Comparison of ENCODE assay signal across 11 cellular contexts in the genomic region with DNA sequence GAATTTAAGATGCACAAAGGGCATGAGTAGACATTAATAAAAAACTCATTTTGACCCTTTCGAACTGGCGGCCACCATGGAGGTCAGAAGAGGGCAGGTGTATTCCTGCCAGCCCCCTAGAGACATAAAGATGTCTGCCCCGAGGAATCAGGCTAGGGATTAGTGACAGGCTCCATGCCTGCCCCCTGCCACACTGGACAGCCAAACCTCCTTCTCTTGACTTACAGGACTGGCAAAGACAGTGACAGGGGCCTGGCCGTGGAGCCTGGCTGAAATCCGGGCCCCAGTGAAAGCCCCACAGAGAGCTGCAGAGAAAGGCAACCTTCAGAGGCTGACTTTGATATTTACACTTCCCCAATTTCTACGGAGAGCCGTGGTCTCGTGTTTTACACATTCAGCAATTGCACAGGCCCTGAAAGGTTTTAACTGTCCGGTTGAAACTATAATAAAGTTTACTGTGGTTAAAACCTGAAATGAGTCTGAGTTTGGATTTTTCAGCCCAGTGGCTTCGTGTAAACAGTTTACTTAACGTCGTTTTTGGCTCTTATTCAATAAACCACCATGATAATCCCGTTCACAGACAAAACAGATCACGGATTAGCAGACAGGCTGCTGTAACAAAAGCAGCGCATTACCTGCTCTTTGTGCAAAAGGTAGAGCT.
DNase-seq lines count a peak whose midpoint lies in the region; ATAC-seq and TF ChIP-seq lines count a peak whose summit lies in the region.
"Had no signal": no experiment of that assay in that cellular context is flagged by ENCODE, and none has a peak within 500 bp of the region (broad histone marks: within the 10 kb centered on the region; RNA-seq: fewer than 3 reads in every experiment).

No MANE protein-coding gene starts in this region.

- peak overlapping the region; percentile 37 for H3K27ac Mint-ChIP-seq in mesothelial cell of epicardium
- no peak overlapping the region for H3K27ac Mint-ChIP-seq in stimulated activated effector memory CD8-positive, alpha-beta T cell treated with anti-CD3 and anti-CD28 coated beads, Interleukin-12 subunit alpha, Interleukin-12 subunit beta, amount 100 ng/mL, for 72 hours
- H3K27ac Mint-ChIP-seq in stimulated activated naive CD8-positive, alpha-beta T cell treated with anti-CD3 and anti-CD28 coated beads, Interleukin-15, amount 100 ng/mL, for 72 hours, result no peak overlapping the region
- H3K27ac Mint-ChIP-seq: activated CD4-positive, alpha-beta T cell treated with anti-CD3 and anti-CD28 coated beads for 36 hours had no signal

- DNase-seq in GM13976 (ENCODE audit: low spot score) (peak; percentile 50), mesothelial cell of epicardium (ENCODE audit: low spot score in 2 of 2, unreplicated experiment in 2 of 2) (no peak), NCI-H1105 (lab: John Stamatoyannopoulos, UW) (no peak), NCI-H2227 (lab: John Stamatoyannopoulos, UW; ENCODE audit: unreplicated experiment) (no peak)
- no peak for DNase-seq in stimulated activated effector memory CD8-positive, alpha-beta T cell treated with anti-CD3 and anti-CD28 coated beads, Interleukin-12 subunit alpha, Interleukin-12 subunit beta, amount 100 ng/mL, for 72 hours (ENCODE audit: low spot score in 2 of 2)
- DNase-seq in stimulated activated naive CD8-positive, alpha-beta T cell treated with anti-CD3 and anti-CD28 coated beads, Interleukin-15, amount 100 ng/mL, for 72 hours, result no peak
- DNase-seq: activated CD4-positive, alpha-beta T cell treated with anti-CD3 and anti-CD28 coated beads for 36 hours; activated naive CD4-positive, alpha-beta T cell treated with Interleukin-2 at 50 U/mL for 16 hours; foreskin melanocyte had no signal

- TF ChIP-seq CTCF in GM13976 (IDR thresholded peaks at IDR 0.05; ENCODE audit: borderline replicate concordance, control extremely low read depth, extremely low read depth, insufficient read depth, missing control alignments), result no peak
- no peak for TF ChIP-seq CTCF in mesothelial cell of epicardium (IDR thresholded peaks at IDR 0.05; ENCODE audit: unreplicated experiment)

- peaks cover 13% of the 10 kb centered on the region for H3K9me3 Mint-ChIP-seq in mesothelial cell of epicardium
- H3K9me3 Mint-ChIP-seq in stimulated activated effector memory CD8-positive, alpha-beta T cell treated with anti-CD3 and anti-CD28 coated beads, Interleukin-12 subunit alpha, Interleukin-12 subunit beta, amount 100 ng/mL, for 72 hours, result peaks cover 18% of the 10 kb centered on the region
- peaks cover 16 to 39% of the 10 kb centered on the region in 2 donors for H3K9me3 Mint-ChIP-seq in stimulated activated naive CD8-positive, alpha-beta T cell treated with anti-CD3 and anti-CD28 coated beads, Interleukin-15, amount 100 ng/mL, for 72 hours

- no peaks in the 10 kb centered on the region for H3K36me3 Mint-ChIP-seq in mesothelial cell of epicardium
- H3K36me3 Mint-ChIP-seq in stimulated activated effector memory CD8-positive, alpha-beta T cell treated with anti-CD3 and anti-CD28 coated beads, Interleukin-12 subunit alpha, Interleukin-12 subunit beta, amount 100 ng/mL, for 72 hours, result no peaks in the 10 kb centered on the region

- no peaks in the 10 kb centered on the region for H3K27me3 Mint-ChIP-seq in mesothelial cell of epicardium (ENCODE audit: low read depth)
- H3K27me3 Mint-ChIP-seq in stimulated activated naive CD8-positive, alpha-beta T cell treated with anti-CD3 and anti-CD28 coated beads, Interleukin-15, amount 100 ng/mL, for 72 hours, result no peaks in the 10 kb centered on the region
- H3K27me3 Mint-ChIP-seq: activated CD4-positive, alpha-beta T cell treated with anti-CD3 and anti-CD28 coated beads for 36 hours had no signal

- H3K4me1 Mint-ChIP-seq in mesothelial cell of epicardium, result peaks cover 31% of the 10 kb centered on the region
- H3K4me1 Mint-ChIP-seq in stimulated activated effector memory CD8-positive, alpha-beta T cell treated with anti-CD3 and anti-CD28 coated beads, Interleukin-12 subunit alpha, Interleukin-12 subunit beta, amount 100 ng/mL, for 72 hours, result no peaks in the 10 kb centered on the region
- H3K4me1 Mint-ChIP-seq in stimulated activated naive CD8-positive, alpha-beta T cell treated with anti-CD3 and anti-CD28 coated beads, Interleukin-15, amount 100 ng/mL, for 72 hours, result no peaks in the 10 kb centered on the region
- H3K4me1 Mint-ChIP-seq: activated CD4-positive, alpha-beta T cell treated with anti-CD3 and anti-CD28 coated beads for 36 hours had no signal

- in situ Hi-C loops in GM13976 (cut with MboI; ENCODE audit: low sequenced_read_pairs, unreplicated experiment), result no loop called here

- no peak overlapping the region for H3K4me3 Mint-ChIP-seq in mesothelial cell of epicardium
- H3K4me3 Mint-ChIP-seq in stimulated activated effector memory CD8-positive, alpha-beta T cell treated with anti-CD3 and anti-CD28 coated beads, Interleukin-12 subunit alpha, Interleukin-12 subunit beta, amount 100 ng/mL, for 72 hours, result no peak overlapping the region
- no peak overlapping the region for H3K4me3 Mint-ChIP-seq in stimulated activated naive CD8-positive, alpha-beta T cell treated with anti-CD3 and anti-CD28 coated beads, Interleukin-15, amount 100 ng/mL, for 72 hours
- H3K4me3 Mint-ChIP-seq: activated CD4-positive, alpha-beta T cell treated with anti-CD3 and anti-CD28 coated beads for 36 hours had no signal

- ATAC-seq in GM21515 (IDR thresholded peaks at IDR 0.05; ENCODE audit: unreplicated experiment) (peak; percentile 72), HG03469 (IDR thresholded peaks at IDR 0.05; ENCODE audit: unreplicated experiment) (peak; percentile 59)
- no peak for ATAC-seq in stimulated activated effector memory CD8-positive, alpha-beta T cell treated with anti-CD3 and anti-CD28 coated beads, Interleukin-12 subunit alpha, Interleukin-12 subunit beta, amount 100 ng/mL, for 72 hours
- no peak for ATAC-seq in stimulated activated naive CD8-positive, alpha-beta T cell treated with anti-CD3 and anti-CD28 coated beads, Interleukin-15, amount 100 ng/mL, for 72 hours
- ATAC-seq: activated CD4-positive, alpha-beta T cell treated with anti-CD3 and anti-CD28 coated beads for 36 hours had no signal

Comparison
In these comparisons a context has a peak if more than half of its experiments do, and no peak if none do; other contexts are left out.
1. ATAC-seq: peak in GM21515 (single experiment) and HG03469 (single experiment); none in stimulated activated effector memory CD8-positive, alpha-beta T cell treated with anti-CD3 and anti-CD28 coated beads, Interleukin-12 subunit alpha, Interleukin-12 subunit beta, amount 100 ng/mL, for 72 hours (single experiment) and stimulated activated naive CD8-positive, alpha-beta T cell treated with anti-CD3 and anti-CD28 coated beads, Interleukin-15, amount 100 ng/mL, for 72 hours (single experiment).